In the genomic region with DNA sequence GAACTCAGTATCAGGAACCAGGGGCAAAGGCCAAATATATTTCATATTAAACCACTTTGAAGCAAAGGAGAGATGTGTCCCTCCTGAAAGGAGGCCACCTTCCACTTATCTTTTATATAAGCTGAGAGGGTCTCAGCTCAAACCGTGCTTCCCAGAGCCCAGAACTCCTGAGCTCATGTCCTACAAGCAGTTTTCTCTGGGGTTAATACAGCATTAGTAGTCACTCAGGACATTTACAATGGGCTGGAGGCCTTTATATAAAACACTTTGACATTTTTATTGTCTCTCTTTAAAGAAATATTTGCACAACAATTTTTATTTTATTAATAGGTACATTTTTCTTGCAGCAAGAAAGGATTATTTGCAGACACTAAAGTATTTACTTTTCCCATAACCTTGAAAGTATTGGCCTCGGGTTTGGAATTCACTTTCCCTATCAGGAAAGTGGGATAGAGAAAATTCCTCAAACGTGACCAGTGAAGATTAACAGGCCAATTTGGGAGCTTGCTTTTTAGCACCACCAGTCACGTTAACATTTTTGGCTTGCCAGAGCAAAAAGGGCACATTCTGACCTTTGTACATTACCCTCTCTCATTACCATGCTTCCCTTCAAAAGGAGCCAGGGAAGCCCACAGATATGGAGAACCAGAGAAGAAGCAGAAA, we compare ENCODE assay signal across 21 cellular contexts.
A peak's percentile ranks its signal among the peaks of the same experiment; 100 is the strongest.
DNase-seq lines count a peak whose midpoint lies in the region; TF ChIP-seq lines count a peak whose summit lies in the region.
"Had no signal": no experiment of that assay in that cellular context is flagged by ENCODE, and none has a peak within 500 bp of the region (broad histone marks: within the 10 kb centered on the region; RNA-seq: fewer than 3 reads in every experiment).

No MANE protein-coding gene starts in this region.

- H3K27ac Mint-ChIP-seq in activated naive CD4-positive, alpha-beta T cell treated with anti-CD3 and anti-CD28 coated beads, Interleukin-2, amount 10 ng/mL, durations not matched to agents 7 days and 5 days, result no peak overlapping the region

- no peak overlapping the region for H3K18ac ChIP-seq in trophoblast cell (ENCODE audit: low read length)

- no peaks in the 10 kb centered on the region for H3K9me3 Mint-ChIP-seq in activated naive CD4-positive, alpha-beta T cell treated with anti-CD3 and anti-CD28 coated beads, Interleukin-2, amount 10 ng/mL, durations not matched to agents 7 days and 5 days

- WGBS in trophoblast cell (ENCODE audit: extremely low coverage, insufficient coverage, insufficient read length), result no CpG with 5 or more reads among the region's 4 CpGs
- 75% methylated on average over 4 of the region's 4 CpGs for WGBS in suprapubic skin

- POLR2A ChIA-PET in GM10248 (lab: Yijun Ruan, JAX), result no interaction called here

- H3K14ac ChIP-seq in trophoblast cell (ENCODE audit: low read length), result no peak overlapping the region

- DNase-seq in ELF-1 (ENCODE audit: low read depth, low spot score) (peak; percentile 13), RPMI7951 (ENCODE audit: low read depth) (peak; percentile 42), left ventricle myocardium inferior (no peak), trophoblast cell (no peak), medulla oblongata (ENCODE audit: extremely low spot score) (no peak), suprapubic skin (ENCODE audit: low spot score in 2 of 2) (no peak), GM10248 (ENCODE audit: extremely low spot score) (no peak)
- no peak for DNase-seq in activated naive CD4-positive, alpha-beta T cell treated with anti-CD3 and anti-CD28 coated beads, Interleukin-2, amount 10 ng/mL, durations not matched to agents 7 days and 5 days
- DNase-seq: activated CD4-positive, alpha-beta T cell treated with anti-CD3 and anti-CD28 coated beads for 4 hours; activated CD8-positive, alpha-beta memory T cell treated with anti-CD3 and anti-CD28 coated beads, Interleukin-2, amount 50 U/mL, for 48 hours; activated naive CD4-positive, alpha-beta T cell; Calu3; dermis blood vessel endothelial cell; GF-D8; glutamatergic neuron; KBM-7; NCI-H1048; NCI-H2081 treated with DMSO at 0.1 percent for 48 hours; NCI-H526 treated with DMSO at 0.1 percent for 48 hours; small intestine had no signal

- H2AFZ ChIP-seq in trophoblast cell (ENCODE audit: insufficient read depth, low read length, poor library complexity), result no peak overlapping the region

- H3K9me3 ChIP-seq in left ventricle myocardium inferior (replicated peaks) (no peaks in the 10 kb centered on the region), trophoblast cell (ENCODE audit: insufficient read depth, low read depth, low read length) (no peaks in the 10 kb centered on the region), suprapubic skin (no peaks in the 10 kb centered on the region)

- no peak overlapping the region for H2AK5ac ChIP-seq in trophoblast cell (ENCODE audit: low read length)

- no peak for TF ChIP-seq EP300 in suprapubic skin (IDR thresholded peaks at IDR 0.05)

- CTCF ChIA-PET in activated naive CD4-positive, alpha-beta T cell treated with anti-CD3 and anti-CD28 coated beads, Interleukin-2, amount 10 ng/mL, durations not matched to agents 7 days and 5 days (lab: Charles Lee), result no interaction called here
- CTCF ChIA-PET in GM10248 (lab: Yijun Ruan, JAX), result no interaction called here

- H2BK12ac ChIP-seq in trophoblast cell (ENCODE audit: low read length), result no peak overlapping the region

- intact Hi-C loops in left ventricle myocardium inferior (cut with micrococcal nuclease), result no loop called here

- H3K36me3 ChIP-seq in left ventricle myocardium inferior (no peaks in the 10 kb centered on the region), trophoblast cell (ENCODE audit: control insufficient read depth in 1 of 2, insufficient read depth in 2 of 2, low read length in 2 of 2) (no peaks in the 10 kb centered on the region), suprapubic skin (no peaks in the 10 kb centered on the region)

- TF ChIP-seq POLR2A in suprapubic skin (IDR thresholded peaks at IDR 0.05), result no peak

- no peaks in the 10 kb centered on the region for H3K27me3 Mint-ChIP-seq in activated naive CD4-positive, alpha-beta T cell treated with anti-CD3 and anti-CD28 coated beads, Interleukin-2, amount 10 ng/mL, durations not matched to agents 7 days and 5 days

- H2BK5ac ChIP-seq in trophoblast cell (ENCODE audit: low read depth, low read length, poor library complexity), result no peak overlapping the region

- no peak overlapping the region for H4K12ac ChIP-seq in trophoblast cell (ENCODE audit: low read depth, low read length)

- no peak overlapping the region for H4K91ac ChIP-seq in trophoblast cell (ENCODE audit: low read depth, low read length)

- H3K79me1 ChIP-seq in trophoblast cell (ENCODE audit: low read length), result peaks cover 5% of the 10 kb centered on the region

- no peak overlapping the region for H4K8ac ChIP-seq in trophoblast cell (ENCODE audit: low read depth, low read length)

- TF ChIP-seq CTCF in left ventricle myocardium inferior (IDR thresholded peaks at IDR 0.05; ENCODE audit: borderline replicate concordance) (no peak), suprapubic skin (IDR thresholded peaks at IDR 0.05) (no peak), GM10248 (IDR thresholded peaks at IDR 0.05; ENCODE audit: control extremely low read depth, extremely low read depth, low read depth, missing control alignments) (no peak)

- no peak overlapping the region for H3K4ac ChIP-seq in trophoblast cell (ENCODE audit: low read depth, low read length)

- H3K4me1 ChIP-seq in left ventricle myocardium inferior (peaks cover 16% of the 10 kb centered on the region), trophoblast cell (ENCODE audit: control insufficient read depth in 1 of 2, insufficient read depth in 2 of 2, low read length in 2 of 2) (peaks cover 2 to 6% of the 10 kb centered on the region in 2 experiments), suprapubic skin (no peaks in the 10 kb centered on the region)

- H3K4me3 ChIP-seq in left ventricle myocardium inferior (no peak overlapping the region), trophoblast cell (ENCODE audit: low read depth, low read length) (no peak overlapping the region), suprapubic skin (no peak overlapping the region)

- H3K36me3 Mint-ChIP-seq in activated naive CD4-positive, alpha-beta T cell treated with anti-CD3 and anti-CD28 coated beads, Interleukin-2, amount 10 ng/mL, durations not matched to agents 7 days and 5 days, result no peaks in the 10 kb centered on the region

- H3K9ac ChIP-seq in trophoblast cell (ENCODE audit: low read length), result no peak overlapping the region

- H3K27me3 ChIP-seq in left ventricle myocardium inferior (ENCODE audit: low read depth) (no peaks in the 10 kb centered on the region), trophoblast cell (ENCODE audit: insufficient read depth, low read length) (no peaks in the 10 kb centered on the region), suprapubic skin (no peaks in the 10 kb centered on the region)

- H3K23ac ChIP-seq in trophoblast cell (ENCODE audit: low read length), result no peak overlapping the region

- no peaks in the 10 kb centered on the region for H3K79me2 ChIP-seq in trophoblast cell (ENCODE audit: control insufficient read depth, insufficient read depth, low read length, poor library complexity)

- no peak overlapping the region for H2BK120ac ChIP-seq in trophoblast cell (ENCODE audit: insufficient read depth, low read length, poor library complexity)

- H3K27ac ChIP-seq in left ventricle myocardium inferior (replicated peaks) (peak overlapping the region; percentile 88), trophoblast cell (ENCODE audit: low read depth, low read length) (peak overlapping the region; percentile 16), suprapubic skin (no peak overlapping the region)
- H3K27ac ChIP-seq: HL-60 had no signal

- H3K4me1 Mint-ChIP-seq in activated naive CD4-positive, alpha-beta T cell treated with anti-CD3 and anti-CD28 coated beads, Interleukin-2, amount 10 ng/mL, durations not matched to agents 7 days and 5 days, result no peaks in the 10 kb centered on the region

- no peak overlapping the region for H3K4me3 Mint-ChIP-seq in activated naive CD4-positive, alpha-beta T cell treated with anti-CD3 and anti-CD28 coated beads, Interleukin-2, amount 10 ng/mL, durations not matched to agents 7 days and 5 days

- no peak overlapping the region for H3K4me2 ChIP-seq in trophoblast cell (ENCODE audit: low read length)

Comparison
In these comparisons a context has a peak if more than half of its experiments do, and no peak if none do; other contexts are left out.
1. DNase-seq: peak in ELF-1 (single experiment) and RPMI7951 (single experiment); none in left ventricle myocardium inferior (single experiment), trophoblast cell (0 of 2), activated naive CD4-positive, alpha-beta T cell treated with anti-CD3 and anti-CD28 coated beads, Interleukin-2, amount 10 ng/mL, durations not matched to agents 7 days and 5 days (single experiment), medulla oblongata (single experiment), suprapubic skin (0 of 2) and GM10248 (single experiment).